8 cellular contexts compared by ENCODE assay signal in genomic region chr7:50069613-50070012, GRCh38. TPM values are rescaled to one million over a fixed set of nuclear protein-coding genes. Genes with fewer than 3 reads are reported as not detected.
DNase-seq lines count a peak whose midpoint lies in the region; ATAC-seq, FAIRE-seq and TF ChIP-seq lines count a peak whose summit lies in the region.

No MANE protein-coding gene starts in this region.

- DNase-seq in stimulated activated CD4-positive, alpha-beta T cell treated with anti-CD3 and anti-CD28 coated beads, Interleukin-15, amount 100 ng/mL, for 24 hours = peak; percentile 27
- DNase-seq in stimulated activated CD4-positive, alpha-beta T cell treated with anti-CD3 and anti-CD28 coated beads, Interleukin-1b, Interleukin-23, amount 100 ng/mL, for 48 hours = no peak
- DNase-seq in epithelial cell of proximal tubule (ENCODE audit: low read depth) (no peak), pancreas (peak in 4 of 6 donors; percentile 7 to 59 (median 26)), dermis blood vessel endothelial cell (no peak), GM19239 (ENCODE audit: insufficient read length, low spot score) (no peak)

- ATAC-seq in HG03066 (IDR thresholded peaks at IDR 0.05; ENCODE audit: low read depth, unreplicated experiment) (peak; percentile 82), SK-N-SH treated with all-trans-retinoic acid at 6 μM for 48 hours (peak; percentile 75), pancreas (peak; percentile 40 to 79 (median 62))

- no peaks in the 10 kb centered on the region for H3K27me3 ChIP-seq in pancreas

- H3K4me1 ChIP-seq in pancreas = no peaks in the 10 kb centered on the region

- FAIRE-seq in pancreas (lab: Jason Lieb, UNC) (no peak), GM19239 (lab: Jason Lieb, UNC) (no peak)

- H3K36me3 ChIP-seq in pancreas = no peaks in the 10 kb centered on the region

- H3K4me3 ChIP-seq in epithelial cell of proximal tubule (ENCODE audit: low read depth, low read length) = peak overlapping the region; percentile 57
- peak overlapping the region; percentile 22 to 51 (median 34) for H3K4me3 ChIP-seq in pancreas

- intact Hi-C loops in pancreas (cut with DNase I) = no loop called here

- H3K27ac ChIP-seq in pancreas = peak overlapping the region in 3 of 4 donors; percentile 17 to 77 (median 43)

- H3K9me3 ChIP-seq in pancreas = no peaks in the 10 kb centered on the region

- TF ChIP-seq CTCF in epithelial cell of proximal tubule (conservative IDR thresholded peaks at IDR 0.05; ENCODE audit: low read depth, low read length) (no peak), pancreas (IDR thresholded peaks at IDR 0.05) (no peak)

- WGBS in pancreas, 2 donors = 3 to 10% methylated on average over 8 of the region's 8 CpGs

TF ChIP-seq in SK-N-SH treated with all-trans-retinoic acid at 6 μM for 48 hours, 23 proteins besides CTCF, POLR2A, EP300 and RAD21:
- no peak for TF ChIP-seq ZNF70 (CRISPR knock-in tag; IDR thresholded peaks at IDR 0.05)
- TF ChIP-seq ARNTL (CRISPR knock-in tag; IDR thresholded peaks at IDR 0.05; ENCODE audit: borderline replicate concordance, low read depth) = no peak
- no peak for TF ChIP-seq TCF4 (CRISPR knock-in tag; IDR thresholded peaks at IDR 0.05; ENCODE audit: borderline replicate concordance)
- TF ChIP-seq ZC3H10 (CRISPR knock-in tag; IDR thresholded peaks at IDR 0.05) = no peak
- no peak for TF ChIP-seq ZNF565 (CRISPR knock-in tag; conservative IDR thresholded peaks at IDR 0.05; ENCODE audit: low read depth)
- no peak for TF ChIP-seq PATZ1 (CRISPR knock-in tag; IDR thresholded peaks at IDR 0.05; ENCODE audit: borderline replicate concordance)
- TF ChIP-seq ISL1 (CRISPR knock-in tag; IDR thresholded peaks at IDR 0.05) = no peak
- TF ChIP-seq POU6F1 (CRISPR knock-in tag; IDR thresholded peaks at IDR 0.05; ENCODE audit: borderline replicate concordance, low read depth) = no peak

RNA-seq across cellular contexts. Expression of gene ZPBP, which starts 23.4 kb away (rescaled TPM):
- not detected in 2 replicates for total RNA-seq in epithelial cell of proximal tubule
- total RNA-seq in pancreas = under 1 TPM in 4 of 6 donors, not detected in 2; 0.12 to 0.38 (median 0.17) TPM
- polyA plus RNA-seq in pancreas = under 1 TPM in 1 of 2 donors, not detected in 1; 0.33 TPM
- total RNA-seq in dermis blood vessel endothelial cell = not detected in 2 replicates

Comparison
In these comparisons a context has a peak if more than half of its experiments do, and no peak if none do; other contexts are left out.
1. DNase-seq: peak in stimulated activated CD4-positive, alpha-beta T cell treated with anti-CD3 and anti-CD28 coated beads, Interleukin-15, amount 100 ng/mL, for 24 hours (single experiment) and pancreas (4 of 6); none in stimulated activated CD4-positive, alpha-beta T cell treated with anti-CD3 and anti-CD28 coated beads, Interleukin-1b, Interleukin-23, amount 100 ng/mL, for 48 hours (single experiment), epithelial cell of proximal tubule (single experiment), dermis blood vessel endothelial cell (single experiment) and GM19239 (single experiment).
2. Peak in every context shown above with its lines, with median percentiles within 50 percentile points of each other: ATAC-seq.